19 cellular contexts compared by ENCODE assay signal in genomic region chrX:11929476-11929875, GRCh38.
DNase-seq lines count a peak whose midpoint lies in the region; ATAC-seq, FAIRE-seq and TF ChIP-seq lines count a peak whose summit lies in the region.
"Had no signal": no experiment of that assay in that cellular context is flagged by ENCODE, and none has a peak within 500 bp of the region (broad histone marks: within the 10 kb centered on the region; RNA-seq: fewer than 3 reads in every experiment).

No MANE protein-coding gene starts in this region.

- CTCF ChIA-PET in PC-3 (lab: Charles Lee): no interaction called here
- CTCF ChIA-PET in endothelial cell of umbilical vein (lab: Charles Lee): interaction anchor here (2.0 kb wide), 1 partner anchor 15 kb away, joined by 11 read pairs; no protein-coding TSS in a partner anchor

- no peaks in the 10 kb centered on the region for H3K9me1 ChIP-seq in endothelial cell of umbilical vein (replicated peaks; ENCODE audit: control insufficient read depth, extremely low read depth, insufficient read depth, low read length)

- peak; percentile 68 for ATAC-seq in PC-3

- H3K9me3 ChIP-seq in PC-3 (ENCODE audit: low read length) (no peaks in the 10 kb centered on the region), endothelial cell of umbilical vein (replicated peaks; ENCODE audit: control insufficient read depth, insufficient read depth, low read length) (no peaks in the 10 kb centered on the region), osteoblast (ENCODE audit: low read depth, low read length) (no peaks in the 10 kb centered on the region)

- peak; percentile 67 for FAIRE-seq in endothelial cell of umbilical vein (lab: Jason Lieb, UNC)

- no peak overlapping the region for H2AFZ ChIP-seq in PC-3 (ENCODE audit: low read length)
- H2AFZ ChIP-seq in endothelial cell of umbilical vein (ENCODE audit: low read depth, low read length): no peak overlapping the region
- no peak overlapping the region for H2AFZ ChIP-seq in osteoblast (ENCODE audit: low read length)

- H4K20me1 ChIP-seq in PC-3 (ENCODE audit: low read length) (no peaks in the 10 kb centered on the region), endothelial cell of umbilical vein (replicated peaks; ENCODE audit: control insufficient read depth, extremely low read depth, insufficient read depth, low read length) (no peaks in the 10 kb centered on the region), osteoblast (ENCODE audit: insufficient read depth, low read length) (no peaks in the 10 kb centered on the region)

- DNase-seq in ELR (ENCODE audit: low read depth): peak; percentile 48
- DNase-seq in PC-3: peak; percentile 63
- peak; percentile 5 for DNase-seq in endothelial cell of umbilical vein (ENCODE audit: low read depth, low spot score)
- DNase-seq in osteoblast (ENCODE audit: insufficient read length, low spot score, missing footprints): peak; percentile 15
- no peak for DNase-seq in HCEC 1CT
- no peak for DNase-seq in NCI-H2107 treated with DMSO at 0.1 percent for 48 hours (lab: John Stamatoyannopoulos, UW; ENCODE audit: unreplicated experiment)
- DNase-seq in LoVo (ENCODE audit: low spot score): no peak
- DNase-seq: C1 segment of cervical spinal cord; DMS79 treated with DMSO at 0.1 percent for 48 hours; GOT3; HFFc6; KG1; NCI-H1417 treated with DMSO at 0.1 percent for 48 hours; NCI-H2029 treated with DMSO at 0.1 percent for 48 hours; NCI-H2227 treated with DMSO at 0.1 percent for 48 hours; NCI-H526 treated with DMSO at 0.1 percent for 48 hours; NK-92 treated with Interleukin-12 subunit alpha and Interleukin-12 subunit beta, amount 100 ng/mL, for 24 hours; OCI-M1; T-helper 1 cell had no signal

- TF ChIP-seq POLR2A in endothelial cell of umbilical vein (IDR thresholded peaks at IDR 0.05; ENCODE audit: low read depth, low read length): no peak

- POLR2A ChIA-PET in PC-3 (lab: Charles Lee; ENCODE audit: unreplicated experiment) (interaction anchor here (0.6 kb wide), 1 partner anchor 105 kb away, joined by 4 read pairs; no protein-coding TSS in a partner anchor), endothelial cell of umbilical vein (lab: Charles Lee) (no interaction called here)

- H3K36me3 ChIP-seq in PC-3 (ENCODE audit: low read depth, low read length) (no peaks in the 10 kb centered on the region), endothelial cell of umbilical vein (ENCODE audit: control insufficient read depth in 2 of 2, extremely low read depth in 1 of 2, insufficient read depth in 2 of 2, low read length in 2 of 2) (no peaks in the 10 kb centered on the region), osteoblast (ENCODE audit: insufficient read depth, low read length) (no peaks in the 10 kb centered on the region)

- H3K9me2 ChIP-seq in PC-3 (replicated peaks; ENCODE audit: low read length): no peaks in the 10 kb centered on the region

- H3K4me1 ChIP-seq in PC-3 (ENCODE audit: insufficient read depth, low read length): peaks cover 11% of the 10 kb centered on the region
- H3K4me1 ChIP-seq in endothelial cell of umbilical vein (ENCODE audit: control insufficient read depth, extremely low read depth, insufficient read depth, low read length): peaks cover 12% of the 10 kb centered on the region
- no peaks in the 10 kb centered on the region for H3K4me1 ChIP-seq in osteoblast (ENCODE audit: insufficient read depth, low read length)

- BruUV-seq in PC-3 (replicated peaks; lab: Mats Ljungman, UMichigan): no TSS peak
- BruUV-seq in endothelial cell of umbilical vein (replicated peaks; lab: Mats Ljungman, UMichigan): no TSS peak

- H3K27ac ChIP-seq in PC-3 (ENCODE audit: low read length) (no peak overlapping the region), endothelial cell of umbilical vein (ENCODE audit: insufficient read depth, low read depth, low read length) (no peak overlapping the region), osteoblast (ENCODE audit: low read depth, low read length) (no peak overlapping the region)

- H3K4me2 ChIP-seq in PC-3 (ENCODE audit: low read length) (no peak overlapping the region), endothelial cell of umbilical vein (ENCODE audit: insufficient read depth, low read length) (no peak overlapping the region), osteoblast (ENCODE audit: insufficient read depth, low read length) (no peak overlapping the region)

- H3K4me3 ChIP-seq in PC-3 (ENCODE audit: low read length) (no peak overlapping the region), endothelial cell of umbilical vein (replicated peaks in 1 of 3; ENCODE audit: insufficient read depth in 1 of 3, low read depth in 1 of 3, low read length in 3 of 3) (no peak overlapping the region), osteoblast (ENCODE audit: insufficient read depth, low read length) (no peak overlapping the region)

- TF ChIP-seq CTCF in PC-3 (conservative IDR thresholded peaks at IDR 0.05; ENCODE audit: low read depth, low read length) (no peak), endothelial cell of umbilical vein (IDR thresholded peaks at IDR 0.05; ENCODE audit: extremely low read depth in 1 of 2, insufficient read depth in 1 of 2, low read depth in 1 of 2, low read length in 2 of 2) (no peak), osteoblast (IDR thresholded peaks at IDR 0.05; ENCODE audit: extremely low read depth, low read depth, low read length) (no peak)

- dilution Hi-C loops in endothelial cell of umbilical vein (cut with MboI; ENCODE audit: extremely low pct_ligation_motif_present, low sequenced_read_pairs): no loop called here

- H3K9ac ChIP-seq in PC-3 (ENCODE audit: low read length) (no peak overlapping the region), endothelial cell of umbilical vein (replicated peaks; ENCODE audit: extremely low read depth, insufficient read depth, low read length) (no peak overlapping the region)

- H3F3A ChIP-seq in PC-3 (ENCODE audit: low read length, unreplicated experiment): no peaks in the 10 kb centered on the region

- H3K79me2 ChIP-seq in PC-3 (ENCODE audit: low read length) (no peaks in the 10 kb centered on the region), endothelial cell of umbilical vein (ENCODE audit: control insufficient read depth, insufficient read depth, low read length) (no peaks in the 10 kb centered on the region), osteoblast (ENCODE audit: insufficient read depth, low read length) (no peaks in the 10 kb centered on the region)

- H3K27me3 ChIP-seq in PC-3 (ENCODE audit: low read length): no peaks in the 10 kb centered on the region
- H3K27me3 ChIP-seq in endothelial cell of umbilical vein (ENCODE audit: control insufficient read depth in 2 of 2, insufficient read depth in 2 of 2, low read length in 2 of 2): no peaks in the 10 kb centered on the region
- no peaks in the 10 kb centered on the region for H3K27me3 ChIP-seq in osteoblast (ENCODE audit: insufficient read depth, low read length)

- intact Hi-C loops in PC-3 (cut with micrococcal nuclease): no loop called here
- intact Hi-C loops in endothelial cell of umbilical vein (cut with micrococcal nuclease): loop anchor here (1.0 kb wide), 1 partner anchor 30 kb away; no protein-coding TSS in a partner anchor

TF ChIP-seq in endothelial cell of umbilical vein, 7 proteins besides CTCF, POLR2A, EP300 and RAD21:
- peak; percentile 23 for TF ChIP-seq FOS (IDR thresholded peaks at IDR 0.05; ENCODE audit: borderline replicate concordance, insufficient read depth, low read length)
- TF ChIP-seq JUN (IDR thresholded peaks at IDR 0.05; ENCODE audit: borderline replicate concordance, insufficient read depth, insufficient read length, low read depth): no peak
TF ChIP-seq in endothelial cell of umbilical vein: peak in this region for 1.

Comparison
In these comparisons a context has a peak if more than half of its experiments do, and no peak if none do; other contexts are left out.
1. DNase-seq: peak in ELR (single experiment), PC-3 (single experiment), endothelial cell of umbilical vein (single experiment) and osteoblast (single experiment); none in HCEC 1CT (single experiment), NCI-H2107 treated with DMSO at 0.1 percent for 48 hours (single experiment) and LoVo (single experiment).